In genomic region chr2:52956766-52957165, GRCh38 we compare ENCODE assay signal across 24 cellular contexts.
A peak's percentile ranks its signal among the peaks of the same experiment; 100 is the strongest.
DNase-seq lines count a peak whose midpoint lies in the region; ATAC-seq and TF ChIP-seq lines count a peak whose summit lies in the region.
"Had no signal": no experiment of that assay in that cellular context is flagged by ENCODE, and none has a peak within 500 bp of the region (broad histone marks: within the 10 kb centered on the region; RNA-seq: fewer than 3 reads in every experiment).

No MANE protein-coding gene starts in this region.

- intact Hi-C loops in PC-3 (cut with micrococcal nuclease), result no loop called here

- H3K27ac ChIP-seq in PC-3 (ENCODE audit: low read length) (no peak overlapping the region), parathyroid adenoma (peak overlapping the region; percentile 78)
- H3K27ac ChIP-seq: breast epithelium, colonic mucosa, upper lobe of right lung had no signal

- peak; percentile 29 for DNase-seq in NCI-H82 (lab: John Stamatoyannopoulos, UW)
- no peak for DNase-seq in NCI-H82 treated with DMSO at 0.1 percent for 48 hours (lab: John Stamatoyannopoulos, UW; ENCODE audit: unreplicated experiment)
- DNase-seq in PC-3, result no peak
- no peak for DNase-seq in fibroblast of mammary gland (ENCODE audit: low read depth)
- DNase-seq in stimulated activated CD4-positive, alpha-beta T cell treated with anti-CD3 and anti-CD28 coated beads, Interleukin-4, amount 100 ng/mL, for 1 hour, result no peak
- DNase-seq: activated CD4-positive, alpha-beta T cell treated with anti-CD3 and anti-CD28 coated beads for 1 hour; activated CD8-positive, alpha-beta T cell treated with anti-CD3 and anti-CD28 coated beads, Interleukin-2, amount 10 ng/mL, durations not matched to agents 7 days and 5 days; activated gamma-delta T cell treated with Interleukin-2 at 50 U/mL for 16 hours; activated T-cell treated with anti-CD3 and anti-CD28 coated beads, Interleukin-2, amount 50 U/mL, for 1 hour; colonic mucosa; DMS79; HCEC 1CT; NCI-H2081 treated with DMSO at 0.1 percent for 48 hours; NCI-H774; nucleus accumbens; small intestine; substantia nigra; upper lobe of right lung had no signal

- H3K4me1 ChIP-seq in PC-3 (ENCODE audit: insufficient read depth, low read length) (no peaks in the 10 kb centered on the region), parathyroid adenoma (peaks cover 23% of the 10 kb centered on the region)
- H3K4me1 ChIP-seq: breast epithelium, colonic mucosa, upper lobe of right lung had no signal

- no TSS peak for BruUV-seq in PC-3 (replicated peaks; lab: Mats Ljungman, UMichigan)

- POLR2A ChIA-PET in PC-3 (lab: Charles Lee; ENCODE audit: unreplicated experiment), result no interaction called here

- no peak for ATAC-seq in PC-3
- ATAC-seq in GM21717 (IDR thresholded peaks at IDR 0.05; ENCODE audit: unreplicated experiment), result no peak
- ATAC-seq in HG03139 (IDR thresholded peaks at IDR 0.05; ENCODE audit: unreplicated experiment), result no peak
- ATAC-seq: activated CD8-positive, alpha-beta T cell treated with anti-CD3 and anti-CD28 coated beads, Interleukin-2, amount 10 ng/mL, durations not matched to agents 7 days and 5 days; Panc1; stimulated activated effector memory CD8-positive, alpha-beta T cell treated with anti-CD3 and anti-CD28 coated beads, Interleukin-12 subunit alpha, Interleukin-12 subunit beta, amount 100 ng/mL, for 72 hours; upper lobe of right lung had no signal

- TF ChIP-seq CTCF in PC-3 (conservative IDR thresholded peaks at IDR 0.05; ENCODE audit: low read depth, low read length), result peak; percentile 56
- peak; percentile 16 for TF ChIP-seq CTCF in fibroblast of mammary gland (conservative IDR thresholded peaks at IDR 0.05; ENCODE audit: control insufficient read depth, insufficient read depth, low read depth, low read length)
- TF ChIP-seq CTCF in parathyroid adenoma (IDR thresholded peaks at IDR 0.05), result peak; percentile 81

- no peaks in the 10 kb centered on the region for H3K36me3 ChIP-seq in PC-3 (ENCODE audit: low read depth, low read length)
- H3K36me3 ChIP-seq in parathyroid adenoma (ENCODE audit: control insufficient read depth, insufficient read depth, low read length), result no peaks in the 10 kb centered on the region
- H3K36me3 ChIP-seq: breast epithelium, colonic mucosa, upper lobe of right lung had no signal

- H2AFZ ChIP-seq in PC-3 (ENCODE audit: low read length), result no peak overlapping the region
- H2AFZ ChIP-seq in parathyroid adenoma, result peak overlapping the region; percentile 35

- CTCF ChIA-PET in PC-3 (lab: Charles Lee), result interaction anchor here (0.8 kb wide), 1 partner anchor 146 kb away, joined by 5 read pairs; no protein-coding TSS in a partner anchor

- no peaks in the 10 kb centered on the region for H3F3A ChIP-seq in PC-3 (ENCODE audit: low read length, unreplicated experiment)

- H3K9ac ChIP-seq in PC-3 (ENCODE audit: low read length) (no peak overlapping the region), parathyroid adenoma (no peak overlapping the region)

- H3K9me3 ChIP-seq in PC-3 (ENCODE audit: low read length) (no peaks in the 10 kb centered on the region), parathyroid adenoma (ENCODE audit: control insufficient read depth, low read length) (no peaks in the 10 kb centered on the region)
- H3K9me3 ChIP-seq: breast epithelium, colonic mucosa, upper lobe of right lung had no signal

- no peak overlapping the region for H3K4me3 ChIP-seq in PC-3 (ENCODE audit: low read length)
- H3K4me3 ChIP-seq in fibroblast of mammary gland (ENCODE audit: control insufficient read depth, low read depth, low read length), result no peak overlapping the region
- no peak overlapping the region for H3K4me3 ChIP-seq in parathyroid adenoma (ENCODE audit: low read depth, low read length)
- H3K4me3 ChIP-seq: breast epithelium, colonic mucosa, upper lobe of right lung had no signal

- no peaks in the 10 kb centered on the region for H3K27me3 ChIP-seq in PC-3 (ENCODE audit: low read length)
- no peaks in the 10 kb centered on the region for H3K27me3 ChIP-seq in parathyroid adenoma (ENCODE audit: control insufficient read depth, insufficient read depth, low read length)
- H3K27me3 ChIP-seq: breast epithelium, colonic mucosa, upper lobe of right lung had no signal

- H4K20me1 ChIP-seq in PC-3 (ENCODE audit: low read length), result no peaks in the 10 kb centered on the region

- no peak overlapping the region for H3K4me2 ChIP-seq in PC-3 (ENCODE audit: low read length)
- peak overlapping the region; percentile 2 for H3K4me2 ChIP-seq in parathyroid adenoma (ENCODE audit: low read length)

- no peaks in the 10 kb centered on the region for H3K79me2 ChIP-seq in PC-3 (ENCODE audit: low read length)
- H3K79me2 ChIP-seq in parathyroid adenoma, result no peaks in the 10 kb centered on the region

- H3K9me2 ChIP-seq in PC-3 (replicated peaks; ENCODE audit: low read length), result no peaks in the 10 kb centered on the region

Comparison
In these comparisons a context has a peak if more than half of its experiments do, and no peak if none do; other contexts are left out.
1. CTCF ChIP-seq: peak in every context shown above with its lines; median percentile 81 in parathyroid adenoma; 56 in PC-3; 16 in fibroblast of mammary gland.